Comparison of ENCODE assay signal across 10 cellular contexts in the genomic region with DNA sequence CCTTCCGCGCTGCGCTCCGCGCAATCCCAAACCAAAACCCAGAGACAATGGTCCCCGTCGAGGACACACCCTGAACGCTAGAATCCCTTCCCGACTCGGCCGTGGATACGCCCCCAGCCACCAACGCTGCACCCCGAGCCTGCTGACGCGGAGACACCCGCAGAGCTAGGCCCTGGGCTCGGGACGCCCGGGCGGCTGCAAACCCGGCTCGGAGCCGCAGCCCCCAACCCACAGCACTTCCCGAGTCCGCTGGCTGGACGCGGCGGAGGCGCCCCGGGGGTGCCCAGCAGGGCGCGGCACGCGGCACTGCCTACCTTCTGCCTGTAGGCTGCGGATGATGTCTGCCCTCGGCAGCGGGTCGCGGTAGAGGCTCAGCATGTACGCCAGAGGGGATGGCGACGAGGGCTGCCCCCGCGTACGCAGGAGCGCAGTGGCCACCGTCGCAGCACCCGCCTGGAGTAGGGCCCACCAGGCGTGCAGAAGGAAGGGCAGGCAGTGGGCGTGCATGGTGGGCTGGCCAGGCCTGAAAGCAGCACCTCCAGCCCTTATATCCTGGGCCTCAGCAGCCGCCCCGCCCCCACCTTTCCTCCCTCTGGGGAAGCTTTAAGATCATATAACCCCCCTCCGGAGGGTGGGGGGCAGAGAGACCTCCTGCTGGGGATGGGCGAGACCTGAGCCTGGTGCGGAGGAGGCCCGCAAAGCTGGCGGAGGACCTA. TPM values are rescaled to one million over a fixed set of nuclear protein-coding genes. Genes with fewer than 3 reads are reported as not detected.
DNase-seq lines count a peak whose midpoint lies in the region; ATAC-seq, FAIRE-seq and TF ChIP-seq lines count a peak whose summit lies in the region.
"Had no signal": no experiment of that assay in that cellular context is flagged by ENCODE, and none has a peak within 500 bp of the region (broad histone marks: within the 10 kb centered on the region; RNA-seq: fewer than 3 reads in every experiment).

A gene (minus strand): TSS at position 521 of the 716 bp plus-strand sequence. CDS start 14 bp downstream, at position 507.

- intact Hi-C loops in CD8-positive, alpha-beta T cell (cut with DNase I, micrococcal nuclease), result no loop called here
- intact Hi-C loops in endothelial cell of umbilical vein (cut with micrococcal nuclease), result no loop called here

- no peak within 1 kb of the TSS for H2AFZ ChIP-seq in endothelial cell of umbilical vein (ENCODE audit: low read depth, low read length)
- H2AFZ ChIP-seq in neural cell (ENCODE audit: low read depth, low read length), result no peak within 1 kb of the TSS

- H3K9ac ChIP-seq in endothelial cell of umbilical vein (replicated peaks; ENCODE audit: extremely low read depth, insufficient read depth, low read length) (no peak within 1 kb of the TSS), neural cell (ENCODE audit: low read length) (peak within 1 kb of the TSS; percentile 42)

- no peak within 1 kb of the TSS for H3K27ac Mint-ChIP-seq in CD8-positive, alpha-beta T cell
- no peak within 1 kb of the TSS for H3K27ac Mint-ChIP-seq in T-cell

- H3K27ac ChIP-seq in CD8-positive, alpha-beta T cell (ENCODE audit: low read depth, low read length), result no peak within 1 kb of the TSS
- H3K27ac ChIP-seq in endothelial cell of umbilical vein (ENCODE audit: insufficient read depth, low read depth, low read length) (no peak within 1 kb of the TSS), neural cell (ENCODE audit: low read length) (no peak within 1 kb of the TSS)

- H3K27me3 ChIP-seq in CD8-positive, alpha-beta T cell (ENCODE audit: insufficient read depth, low read length), result peaks cover 19% of the 10 kb centered on the region
- H3K27me3 ChIP-seq in endothelial cell of umbilical vein (ENCODE audit: control insufficient read depth in 2 of 2, insufficient read depth in 2 of 2, low read length in 2 of 2), result peaks cover 38 to 50% of the 10 kb centered on the region in 2 experiments
- H3K27me3 ChIP-seq in neural cell (ENCODE audit: insufficient read depth, low read depth, low read length), result peaks cover 49% of the 10 kb centered on the region

- no peaks in the 10 kb centered on the region for H3F3A ChIP-seq in neural cell (ENCODE audit: insufficient read depth, low read length, poor library complexity, severe bottlenecking)

- H3K9me3 Mint-ChIP-seq in CD8-positive, alpha-beta T cell, result no peaks in the 10 kb centered on the region
- no peaks in the 10 kb centered on the region for H3K9me3 Mint-ChIP-seq in T-cell

- no peaks in the 10 kb centered on the region for H3K9me1 ChIP-seq in endothelial cell of umbilical vein (replicated peaks; ENCODE audit: control insufficient read depth, extremely low read depth, insufficient read depth, low read length)

- no peaks in the 10 kb centered on the region for H3K36me3 ChIP-seq in CD8-positive, alpha-beta T cell (ENCODE audit: insufficient read depth, low read length)
- no peaks in the 10 kb centered on the region for H3K36me3 ChIP-seq in endothelial cell of umbilical vein (ENCODE audit: control insufficient read depth in 2 of 2, extremely low read depth in 1 of 2, insufficient read depth in 2 of 2, low read length in 2 of 2)
- H3K36me3 ChIP-seq in neural cell (ENCODE audit: insufficient read depth, low read length), result no peaks in the 10 kb centered on the region

- no peak for FAIRE-seq in endothelial cell of umbilical vein (lab: Jason Lieb, UNC)

- peak within 1 kb of the TSS; percentile 33 for H3K4me3 ChIP-seq in CD8-positive, alpha-beta T cell (ENCODE audit: low read depth, low read length)
- no peak within 1 kb of the TSS for H3K4me3 ChIP-seq in endothelial cell of umbilical vein (replicated peaks in 1 of 3; ENCODE audit: insufficient read depth in 1 of 3, low read depth in 1 of 3, low read length in 3 of 3)
- H3K4me3 ChIP-seq in neural cell (ENCODE audit: low read length), result peak within 1 kb of the TSS; percentile 63

- CTCF ChIA-PET in CD8-positive, alpha-beta T cell (lab: Charles Lee), result interaction anchor here (1.3 kb wide), 1 partner anchor 9 kb away, joined by 4 read pairs; no protein-coding TSS in a partner anchor
- CTCF ChIA-PET in T-cell (lab: Charles Lee), result no interaction called here
- CTCF ChIA-PET in endothelial cell of umbilical vein (lab: Charles Lee), result interaction anchor here (2.2 kb wide), 1 partner anchor 220 kb away, joined by 12 read pairs; no protein-coding TSS in a partner anchor

- no peaks in the 10 kb centered on the region for H3K36me3 Mint-ChIP-seq in CD8-positive, alpha-beta T cell
- no peaks in the 10 kb centered on the region for H3K36me3 Mint-ChIP-seq in T-cell

- peaks cover 18% of the 10 kb centered on the region for H3K4me1 ChIP-seq in CD8-positive, alpha-beta T cell (ENCODE audit: insufficient read depth, low read length)
- no peaks in the 10 kb centered on the region for H3K4me1 ChIP-seq in endothelial cell of umbilical vein (ENCODE audit: control insufficient read depth, extremely low read depth, insufficient read depth, low read length)

- H3K4me2 ChIP-seq in endothelial cell of umbilical vein (ENCODE audit: insufficient read depth, low read length) (peak within 1 kb of the TSS; percentile 18), neural cell (ENCODE audit: low read length) (no peak within 1 kb of the TSS)

- peaks cover 15% of the 10 kb centered on the region for H3K4me1 Mint-ChIP-seq in CD8-positive, alpha-beta T cell (ENCODE audit: low read depth)
- H3K4me1 Mint-ChIP-seq in T-cell, result peaks cover 15 to 19% (median 18%) of the 10 kb centered on the region in 3 donors

- H3K9me3 ChIP-seq in CD8-positive, alpha-beta T cell (ENCODE audit: low read length), result no peaks in the 10 kb centered on the region
- H3K9me3 ChIP-seq in endothelial cell of umbilical vein (replicated peaks; ENCODE audit: control insufficient read depth, insufficient read depth, low read length), result no peaks in the 10 kb centered on the region
- no peaks in the 10 kb centered on the region for H3K9me3 ChIP-seq in neural cell (ENCODE audit: low read length)

- POLR2A ChIA-PET in CD8-positive, alpha-beta T cell (lab: Charles Lee), result no interaction called here
- POLR2A ChIA-PET in T-cell (lab: Charles Lee) (interaction anchor here in 1 of 2 donors (0.6 kb wide), 1 partner anchor 14 kb away, joined by 3 read pairs; no protein-coding TSS in a partner anchor), endothelial cell of umbilical vein (lab: Charles Lee) (no interaction called here)

- H3K79me2 ChIP-seq in endothelial cell of umbilical vein (ENCODE audit: control insufficient read depth, insufficient read depth, low read length) (no peaks in the 10 kb centered on the region), neural cell (replicated peaks; ENCODE audit: insufficient read depth, low read length) (no peaks in the 10 kb centered on the region)

- TF ChIP-seq EP300 in neural cell (conservative IDR thresholded peaks at IDR 0.05; ENCODE audit: poor library complexity, severe bottlenecking), result no peak

- ATAC-seq in CD8-positive, alpha-beta T cell, result peak; percentile 56
- ATAC-seq in T-cell (replicated peaks in 1 of 4) (peak; percentile 62 to 75 (median 67)), GM19467 (IDR thresholded peaks at IDR 0.05; ENCODE audit: unreplicated experiment) (no peak), HG02798 (IDR thresholded peaks at IDR 0.05; ENCODE audit: poor library complexity, unreplicated experiment) (no peak)

- dilution Hi-C loops in endothelial cell of umbilical vein (cut with MboI; ENCODE audit: extremely low pct_ligation_motif_present, low sequenced_read_pairs), result no loop called here

- no TSS peak for BruUV-seq in endothelial cell of umbilical vein (replicated peaks; lab: Mats Ljungman, UMichigan)

- peak within 1 kb of the TSS; percentile 76 for H3K4me3 Mint-ChIP-seq in CD8-positive, alpha-beta T cell
- peak within 1 kb of the TSS; percentile 67 to 76 (median 73) for H3K4me3 Mint-ChIP-seq in T-cell

- TF ChIP-seq CTCF in CD8-positive, alpha-beta T cell (IDR thresholded peaks at IDR 0.05), result no peak
- TF ChIP-seq CTCF in endothelial cell of umbilical vein (IDR thresholded peaks at IDR 0.05; ENCODE audit: extremely low read depth in 1 of 2, insufficient read depth in 1 of 2, low read depth in 1 of 2, low read length in 2 of 2), result no peak
- TF ChIP-seq CTCF in neural cell (IDR thresholded peaks at IDR 0.05; ENCODE audit: poor library complexity, severe bottlenecking), result no peak

- no peaks in the 10 kb centered on the region for H4K20me1 ChIP-seq in endothelial cell of umbilical vein (replicated peaks; ENCODE audit: control insufficient read depth, extremely low read depth, insufficient read depth, low read length)
- no peaks in the 10 kb centered on the region for H4K20me1 ChIP-seq in neural cell (ENCODE audit: insufficient read depth)

- DNase-seq in CD8-positive, alpha-beta T cell, result no peak
- DNase-seq in T-cell (peak in 3 of 34 experiments; percentile 11 to 23 (median 16)), endothelial cell of umbilical vein (ENCODE audit: low read depth, low spot score) (no peak), KG1 (lab: John Stamatoyannopoulos, UW) (no peak)
- no peak for DNase-seq in activated effector memory CD4-positive, alpha-beta T cell treated with Interleukin-2 at 50 U/mL for 16 hours
- DNase-seq: activated CD4-positive, CD25-positive, alpha-beta regulatory T cell treated with anti-CD3 and anti-CD28 coated beads, Interleukin-2, amount 50 U/mL, for 72 hours; NCI-H187 had no signal

- TF ChIP-seq RAD21 in neural cell (conservative IDR thresholded peaks at IDR 0.05), result no peak

- peaks cover 38% of the 10 kb centered on the region for H3K27me3 Mint-ChIP-seq in CD8-positive, alpha-beta T cell (ENCODE audit: low read depth)
- H3K27me3 Mint-ChIP-seq in T-cell, result peaks cover 19 to 37% of the 10 kb centered on the region in 2 donors

- H3K9me2 ChIP-seq in neural cell (ENCODE audit: insufficient read depth, low read length), result no peaks in the 10 kb centered on the region

- no peak for TF ChIP-seq POLR2A in endothelial cell of umbilical vein (IDR thresholded peaks at IDR 0.05; ENCODE audit: low read depth, low read length)

TF ChIP-seq in endothelial cell of umbilical vein, 7 proteins besides CTCF, POLR2A, EP300 and RAD21 (continues in another document):
- TF ChIP-seq EZH2 (IDR thresholded peaks at IDR 0.05; ENCODE audit: borderline replicate concordance, low read depth, low read length, severe bottlenecking), result peak; percentile 89

TF ChIP-seq in neural cell, 6 proteins besides CTCF, POLR2A, EP300 and RAD21 (continues in another document):
- peak; percentile 29 for TF ChIP-seq EZH2 (IDR thresholded peaks at IDR 0.05; ENCODE audit: borderline replicate concordance, insufficient read depth, low read length, poor library complexity, severe bottlenecking)

RNA-seq across cellular contexts. Expression of the gene that starts here (rescaled TPM):
- total RNA-seq in CD8-positive, alpha-beta T cell, result not detected
- total RNA-seq in T-cell (not detected), endothelial cell of umbilical vein (not detected in 2 replicates)
- polyA plus RNA-seq in endothelial cell of umbilical vein (not detected in 2 replicates), neural cell (0.46 TPM in 1 of 2 replicates, not detected in the other)
- polyA plus RNA-seq in endothelial cell of umbilical vein (2011; cell fraction: cytosol; rRNA removed), result not detected in 2 replicates
- polyA plus RNA-seq in endothelial cell of umbilical vein (2011; cell fraction: nucleus; rRNA removed), result not detected in 2 replicates
- polyA plus RNA-seq in endothelial cell of umbilical vein (2012), result not detected in 2 replicates
- polyA minus RNA-seq in endothelial cell of umbilical vein (not detected in 2 replicates), neural cell (0.97 TPM in 1 of 2 replicates, not detected in the other)
- polyA minus RNA-seq in endothelial cell of umbilical vein (2011; cell fraction: cytosol; rRNA and poly(A)+ RNA removed), result not detected
- polyA minus RNA-seq in endothelial cell of umbilical vein (2011; cell fraction: nucleus; rRNA and poly(A)+ RNA removed), result not detected in 2 replicates

Comparison
In these comparisons a context has a peak if more than half of its experiments do, and no peak if none do; other contexts are left out.
1. Peak in ATAC-seq and H3K4me3 ChIP-seq in CD8-positive, alpha-beta T cell; RNA of the gene not detected or under 1 TPM.
2. Peak in ATAC-seq in T-cell; RNA of the gene not detected or under 1 TPM.
3. CTCF ChIA-PET loops: an anchor here in CD8-positive, alpha-beta T cell (1.3 kb wide) and endothelial cell of umbilical vein (2.2 kb wide); none called in T-cell.